In the genomic region with DNA sequence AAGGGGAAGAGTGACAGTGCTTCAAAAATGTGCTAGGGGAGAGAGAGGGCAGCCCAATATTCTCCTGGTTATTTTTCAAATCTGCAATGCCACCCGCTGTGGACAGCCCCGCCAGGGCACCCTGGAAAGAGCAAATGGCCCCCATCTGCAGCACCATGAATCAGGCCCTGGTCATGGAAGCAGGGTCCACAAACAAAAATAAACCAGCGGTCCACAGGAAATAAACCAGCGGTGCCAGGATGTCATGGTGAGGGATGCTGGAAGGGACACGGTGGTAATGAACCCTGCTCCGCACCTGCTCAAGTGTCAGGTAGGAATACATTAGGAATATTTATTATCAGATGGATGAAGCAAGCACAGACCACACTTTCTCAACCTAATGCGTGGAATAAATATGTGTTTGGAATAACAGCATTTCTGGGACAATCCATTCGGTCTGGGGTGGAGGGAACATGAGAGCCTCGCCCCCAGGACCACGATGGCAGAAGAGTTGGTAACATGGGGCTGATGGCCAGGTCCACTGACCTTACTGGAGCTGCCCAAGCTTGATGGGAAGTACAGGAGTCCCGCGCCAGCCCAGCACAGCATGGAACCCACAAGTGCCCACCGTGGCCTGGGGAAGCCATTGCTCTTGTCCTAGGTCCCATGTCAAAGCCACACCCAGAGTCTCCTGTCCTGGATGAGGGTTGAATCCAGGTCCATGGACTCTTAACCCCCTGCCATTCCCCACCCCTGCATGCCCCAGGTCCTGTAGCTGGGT, we compare ENCODE assay signal across 8 cellular contexts.
"Had no signal": no experiment of that assay in that cellular context is flagged by ENCODE, and none has a peak within 500 bp of the region (broad histone marks: within the 10 kb centered on the region; RNA-seq: fewer than 3 reads in every experiment).

No MANE protein-coding gene starts in this region.

- H3K4me1 ChIP-seq: HAP-1 had no signal

- ATAC-seq: HCT116, K562 had no signal

- H3K4me2 ChIP-seq: GM23338 had no signal

- H2AFZ ChIP-seq: GM23338 had no signal

- H3K4me3 ChIP-seq: GM23338, HAP-1, K562 had no signal

- FAIRE-seq: K562 had no signal

- H3K9me3 ChIP-seq: HAP-1 had no signal

- H3K27ac ChIP-seq: HL-60 had no signal

- DNase-seq: H7, HFFc6, IMR-90 had no signal
